Comparison of ENCODE assay signal across 2 cellular contexts in genomic region chr14:104115691-104116543, GRCh38.
TF ChIP-seq lines count a peak whose summit lies in the region.

No MANE protein-coding gene starts in this region.

TF ChIP-seq in SK-N-SH, 30 proteins besides CTCF, POLR2A, EP300 and RAD21 (continued from another document):
- TF ChIP-seq REST (IDR thresholded peaks at IDR 0.05; ENCODE audit: low read depth, low read length) (no peak), TAF1 (IDR thresholded peaks at IDR 0.05; ENCODE audit: borderline replicate concordance, low read depth, low read length) (no peak), ELF1 (IDR thresholded peaks at IDR 0.05) (no peak), TCF12 (IDR thresholded peaks at IDR 0.05) (no peak), SMC3 (IDR thresholded peaks at IDR 0.05; ENCODE audit: low read depth, low read length) (no peak), GABPA (IDR thresholded peaks at IDR 0.05; ENCODE audit: low read depth) (no peak), RXRA (IDR thresholded peaks at IDR 0.05; ENCODE audit: borderline replicate concordance, low read depth) (no peak), MEF2A (IDR thresholded peaks at IDR 0.05; ENCODE audit: borderline replicate concordance, low read depth) (no peak), RCOR1 (IDR thresholded peaks at IDR 0.05; ENCODE audit: low read length) (no peak), ZBTB33 (IDR thresholded peaks at IDR 0.05; ENCODE audit: borderline replicate concordance, low read depth) (no peak), MXI1 (IDR thresholded peaks at IDR 0.05; ENCODE audit: low read depth, low read length) (no peak), MAX (IDR thresholded peaks at IDR 0.05; ENCODE audit: low read depth) (no peak), YY1 (IDR thresholded peaks at IDR 0.05; ENCODE audit: low read depth) (no peak), FOSL2 (IDR thresholded peaks at IDR 0.05; ENCODE audit: borderline replicate concordance, low read depth) (no peak), GATA2 (CRISPR knock-in tag; IDR thresholded peaks at IDR 0.05) (no peak), TEAD4 (IDR thresholded peaks at IDR 0.05; ENCODE audit: borderline replicate concordance, insufficient read depth) (no peak)

TF ChIP-seq in SK-N-SH treated with all-trans-retinoic acid at 6 μM for 48 hours, 23 proteins besides CTCF, POLR2A, EP300 and RAD21 (continued from another document):
- TF ChIP-seq CREB5 (CRISPR knock-in tag; IDR thresholded peaks at IDR 0.05; ENCODE audit: low read depth) (no peak), ZC3H10 (CRISPR knock-in tag; IDR thresholded peaks at IDR 0.05) (no peak), OSR1 (CRISPR knock-in tag; IDR thresholded peaks at IDR 0.05) (no peak), ZNF8 (CRISPR knock-in tag; IDR thresholded peaks at IDR 0.05) (no peak), SNAI2 (CRISPR knock-in tag; IDR thresholded peaks at IDR 0.05) (no peak)
TF ChIP-seq in SK-N-SH treated with all-trans-retinoic acid at 6 μM for 48 hours: peak in this region for 0.
